In the genomic region with DNA sequence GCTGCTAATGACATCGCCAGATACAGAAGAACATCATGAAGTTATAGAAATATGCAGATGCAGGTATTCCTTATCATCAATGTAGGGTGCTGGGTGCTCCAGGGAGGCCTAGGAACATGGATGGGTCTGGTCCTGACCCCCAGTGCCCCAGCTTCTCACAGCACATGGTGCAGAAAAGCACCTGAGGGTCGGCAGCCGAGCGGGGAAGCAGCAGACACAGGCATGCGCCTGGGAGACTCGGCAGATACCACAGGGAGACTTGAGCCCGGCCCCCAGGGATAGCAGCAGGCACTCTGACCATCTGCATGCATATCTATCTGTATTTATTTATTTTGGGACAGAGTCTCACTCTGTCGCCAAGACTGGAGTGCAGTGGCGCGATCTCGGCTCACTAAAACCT, we compare ENCODE assay signal across 1 cellular context.
TF ChIP-seq lines count a peak whose summit lies in the region.

No MANE protein-coding gene starts in this region.

TF ChIP-seq in GM23338, 12 proteins besides CTCF, POLR2A, EP300 and RAD21 (continued from another document):
- TF ChIP-seq EZH2phosphoT487 (IDR thresholded peaks at IDR 0.05; ENCODE audit: unreplicated experiment) (no peak), NANOG (IDR thresholded peaks at IDR 0.05; ENCODE audit: borderline replicate concordance) (no peak), POLR2AphosphoS5 (IDR thresholded peaks at IDR 0.05; ENCODE audit: low read depth) (no peak), JUNB (IDR thresholded peaks at IDR 0.05; ENCODE audit: unreplicated experiment) (no peak)
- TF ChIP-seq, protein P1, sequence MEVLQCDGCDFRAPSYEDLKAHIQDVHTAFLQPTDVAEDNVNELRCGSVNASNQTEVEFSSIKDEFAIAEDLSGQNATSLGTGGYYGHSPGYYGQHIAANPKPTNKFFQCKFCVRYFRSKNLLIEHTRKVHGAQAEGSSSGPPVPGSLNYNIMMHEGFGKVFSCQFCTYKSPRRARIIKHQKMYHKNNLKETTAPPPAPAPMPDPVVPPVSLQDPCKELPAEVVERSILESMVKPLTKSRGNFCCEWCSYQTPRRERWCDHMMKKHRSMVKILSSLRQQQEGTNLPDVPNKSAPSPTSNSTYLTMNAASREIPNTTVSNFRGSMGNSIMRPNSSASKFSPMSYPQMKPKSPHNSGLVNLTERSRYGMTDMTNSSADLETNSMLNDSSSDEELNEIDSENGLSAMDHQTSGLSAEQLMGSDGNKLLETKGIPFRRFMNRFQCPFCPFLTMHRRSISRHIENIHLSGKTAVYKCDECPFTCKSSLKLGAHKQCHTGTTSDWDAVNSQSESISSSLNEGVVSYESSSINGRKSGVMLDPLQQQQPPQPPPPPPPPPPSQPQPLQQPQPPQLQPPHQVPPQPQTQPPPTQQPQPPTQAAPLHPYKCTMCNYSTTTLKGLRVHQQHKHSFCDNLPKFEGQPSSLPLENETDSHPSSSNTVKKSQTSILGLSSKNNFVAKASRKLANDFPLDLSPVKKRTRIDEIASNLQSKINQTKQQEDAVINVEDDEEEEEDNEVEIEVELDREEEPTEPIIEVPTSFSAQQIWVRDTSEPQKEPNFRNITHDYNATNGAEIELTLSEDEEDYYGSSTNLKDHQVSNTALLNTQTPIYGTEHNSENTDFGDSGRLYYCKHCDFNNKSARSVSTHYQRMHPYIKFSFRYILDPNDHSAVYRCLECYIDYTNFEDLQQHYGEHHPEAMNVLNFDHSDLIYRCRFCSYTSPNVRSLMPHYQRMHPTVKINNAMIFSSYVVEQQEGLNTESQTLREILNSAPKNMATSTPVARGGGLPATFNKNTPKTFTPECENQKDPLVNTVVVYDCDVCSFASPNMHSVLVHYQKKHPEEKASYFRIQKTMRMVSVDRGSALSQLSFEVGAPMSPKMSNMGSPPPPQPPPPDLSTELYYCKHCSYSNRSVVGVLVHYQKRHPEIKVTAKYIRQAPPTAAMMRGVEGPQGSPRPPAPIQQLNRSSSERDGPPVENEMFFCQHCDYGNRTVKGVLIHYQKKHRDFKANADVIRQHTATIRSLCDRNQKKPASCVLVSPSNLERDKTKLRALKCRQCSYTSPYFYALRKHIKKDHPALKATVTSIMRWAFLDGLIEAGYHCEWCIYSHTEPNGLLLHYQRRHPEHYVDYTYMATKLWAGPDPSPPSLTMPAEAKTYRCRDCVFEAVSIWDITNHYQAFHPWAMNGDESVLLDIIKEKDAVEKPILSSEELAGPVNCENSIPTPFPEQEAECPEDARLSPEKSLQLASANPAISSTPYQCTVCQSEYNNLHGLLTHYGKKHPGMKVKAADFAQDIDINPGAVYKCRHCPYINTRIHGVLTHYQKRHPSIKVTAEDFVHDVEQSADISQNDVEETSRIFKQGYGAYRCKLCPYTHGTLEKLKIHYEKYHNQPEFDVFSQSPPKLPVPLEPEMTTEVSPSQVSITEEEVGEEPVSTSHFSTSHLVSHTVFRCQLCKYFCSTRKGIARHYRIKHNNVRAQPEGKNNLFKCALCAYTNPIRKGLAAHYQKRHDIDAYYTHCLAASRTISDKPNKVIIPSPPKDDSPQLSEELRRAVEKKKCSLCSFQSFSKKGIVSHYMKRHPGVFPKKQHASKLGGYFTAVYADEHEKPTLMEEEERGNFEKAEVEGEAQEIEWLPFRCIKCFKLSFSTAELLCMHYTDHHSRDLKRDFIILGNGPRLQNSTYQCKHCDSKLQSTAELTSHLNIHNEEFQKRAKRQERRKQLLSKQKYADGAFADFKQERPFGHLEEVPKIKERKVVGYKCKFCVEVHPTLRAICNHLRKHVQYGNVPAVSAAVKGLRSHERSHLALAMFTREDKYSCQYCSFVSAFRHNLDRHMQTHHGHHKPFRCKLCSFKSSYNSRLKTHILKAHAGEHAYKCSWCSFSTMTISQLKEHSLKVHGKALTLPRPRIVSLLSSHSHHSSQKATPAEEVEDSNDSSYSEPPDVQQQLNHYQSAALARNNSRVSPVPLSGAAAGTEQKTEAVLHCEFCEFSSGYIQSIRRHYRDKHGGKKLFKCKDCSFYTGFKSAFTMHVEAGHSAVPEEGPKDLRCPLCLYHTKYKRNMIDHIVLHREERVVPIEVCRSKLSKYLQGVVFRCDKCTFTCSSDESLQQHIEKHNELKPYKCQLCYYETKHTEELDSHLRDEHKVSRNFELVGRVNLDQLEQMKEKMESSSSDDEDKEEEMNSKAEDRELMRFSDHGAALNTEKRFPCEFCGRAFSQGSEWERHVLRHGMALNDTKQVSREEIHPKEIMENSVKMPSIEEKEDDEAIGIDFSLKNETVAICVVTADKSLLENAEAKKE (CRISPR knock-in tag; IDR thresholded peaks at IDR 0.05) = no peak
TF ChIP-seq in GM23338: peak in this region for 0.
